Comparison of ENCODE assay signal across 8 cellular contexts in genomic region chr12:24947541-24948451, GRCh38. TPM values are rescaled to one million over a fixed set of nuclear protein-coding genes. Genes with fewer than 3 reads are reported as not detected.
DNase-seq lines count a peak whose midpoint lies in the region; ATAC-seq and TF ChIP-seq lines count a peak whose summit lies in the region.

No MANE protein-coding gene starts in this region.

- peaks cover 13 to 18% of the 10 kb centered on the region in 2 donors for H3K4me1 Mint-ChIP-seq in effector memory CD8-positive, alpha-beta T cell (ENCODE audit: low read depth in 2 of 2)
- H3K4me1 Mint-ChIP-seq in osteocyte (ENCODE audit: unreplicated experiment), result peaks cover 57% of the 10 kb centered on the region

- no peak for TF ChIP-seq POLR2A in GM18505 (IDR thresholded peaks at IDR 0.05; ENCODE audit: borderline replicate concordance, extremely low read depth, insufficient read depth, insufficient read length)

- no peak for TF ChIP-seq CTCF in GM12875 (IDR thresholded peaks at IDR 0.05; ENCODE audit: borderline replicate concordance, insufficient read depth, low read depth, low read length)
- TF ChIP-seq CTCF in osteocyte (IDR thresholded peaks at IDR 0.05), result no peak

- no peak for ATAC-seq in effector memory CD8-positive, alpha-beta T cell (replicated peaks)
- ATAC-seq in GM21447 (IDR thresholded peaks at IDR 0.05; ENCODE audit: unreplicated experiment) (no peak), GM21717 (IDR thresholded peaks at IDR 0.05; ENCODE audit: unreplicated experiment) (no peak), GM18505 (IDR thresholded peaks at IDR 0.05; ENCODE audit: unreplicated experiment) (no peak)

- peak overlapping the region; percentile 73 for H3K4me3 ChIP-seq in GM12875 (ENCODE audit: low read depth, low read length)

- peak overlapping the region in 1 of 2 donors; percentile 87 for H3K27ac Mint-ChIP-seq in effector memory CD8-positive, alpha-beta T cell
- peak overlapping the region; percentile 95 for H3K27ac Mint-ChIP-seq in osteocyte (ENCODE audit: unreplicated experiment)

- no peaks in the 10 kb centered on the region for H3K9me3 Mint-ChIP-seq in effector memory CD8-positive, alpha-beta T cell
- no peaks in the 10 kb centered on the region for H3K9me3 Mint-ChIP-seq in osteocyte (ENCODE audit: unreplicated experiment)

- DNase-seq in NAMALWA (ENCODE audit: low spot score) (peak; percentile 48), osteocyte (ENCODE audit: extremely low spot score, unreplicated experiment) (no peak), nucleus accumbens (lab: John Stamatoyannopoulos, UW) (no peak)
- DNase-seq in effector memory CD8-positive, alpha-beta T cell, result no peak

- H3K4me3 Mint-ChIP-seq in effector memory CD8-positive, alpha-beta T cell, result peak overlapping the region; percentile 89 to 93
- peak overlapping the region; percentile 93 for H3K4me3 Mint-ChIP-seq in osteocyte (ENCODE audit: unreplicated experiment)

- peaks cover 57 to 67% of the 10 kb centered on the region in 2 donors for H3K27me3 Mint-ChIP-seq in effector memory CD8-positive, alpha-beta T cell
- H3K27me3 Mint-ChIP-seq in osteocyte (ENCODE audit: unreplicated experiment), result no peaks in the 10 kb centered on the region

- peaks cover 3% of the 10 kb centered on the region for H3K36me3 Mint-ChIP-seq in effector memory CD8-positive, alpha-beta T cell (ENCODE audit: insufficient read depth)
- peaks cover 12% of the 10 kb centered on the region for H3K36me3 Mint-ChIP-seq in osteocyte (ENCODE audit: unreplicated experiment)

RNA-seq across cellular contexts. Expression of gene BCAT1, which starts 1.1 kb away (rescaled TPM):
- total RNA-seq in osteocyte, result 155 and 167 TPM in 2 replicates
